Comparison of ENCODE assay signal across 13 cellular contexts in the genomic region with DNA sequence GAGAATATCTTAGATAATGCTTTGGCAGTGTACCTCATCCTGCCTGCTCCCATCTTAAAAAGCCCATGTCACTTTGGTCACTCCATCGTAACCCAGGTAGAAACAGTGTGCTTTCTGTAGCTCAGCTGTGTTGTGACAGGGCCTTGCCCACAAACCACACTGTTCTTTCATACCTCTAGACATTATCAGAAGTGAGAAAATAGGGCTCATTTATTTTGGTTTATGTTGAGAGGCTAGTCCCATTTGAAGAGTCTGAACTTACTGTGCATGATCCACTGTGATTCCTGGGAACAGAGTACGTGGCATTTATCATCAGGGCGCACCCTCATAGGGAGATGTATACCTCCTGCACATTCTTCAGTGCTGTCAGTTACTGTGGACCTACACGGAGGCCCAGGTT.
DNase-seq lines count a peak whose midpoint lies in the region; ATAC-seq and TF ChIP-seq lines count a peak whose summit lies in the region.
"Had no signal": no experiment of that assay in that cellular context is flagged by ENCODE, and none has a peak within 500 bp of the region (broad histone marks: within the 10 kb centered on the region; RNA-seq: fewer than 3 reads in every experiment).

No MANE protein-coding gene starts in this region.

- peaks cover 8% of the 10 kb centered on the region for H3K36me3 Mint-ChIP-seq in natural killer cell

- H3K4me3 Mint-ChIP-seq in natural killer cell = no peak overlapping the region
- H3K4me3 Mint-ChIP-seq: activated CD8-positive, alpha-beta T cell treated with anti-CD3 and anti-CD28 coated beads, Interleukin-2, amount 10 ng/mL, durations not matched to agents 7 days and 5 days; CD8-positive, alpha-beta memory T cell; IgD-negative memory B cell had no signal

- no peak for TF ChIP-seq CTCF in natural killer cell (IDR thresholded peaks at IDR 0.05)

- no peaks in the 10 kb centered on the region for H3K27me3 Mint-ChIP-seq in natural killer cell (ENCODE audit: low read depth in 2 of 2)
- H3K27me3 Mint-ChIP-seq: CD8-positive, alpha-beta memory T cell; IgD-negative memory B cell had no signal

- ATAC-seq in GM18870 (IDR thresholded peaks at IDR 0.05; ENCODE audit: unreplicated experiment) (peak; percentile 68), GM21723 (IDR thresholded peaks at IDR 0.05; ENCODE audit: unreplicated experiment) (peak; percentile 64), HG03139 (IDR thresholded peaks at IDR 0.05; ENCODE audit: unreplicated experiment) (peak; percentile 72), natural killer cell (peak; percentile 50 to 85 (median 58)), GM19328 (IDR thresholded peaks at IDR 0.05; ENCODE audit: unreplicated experiment) (no peak), left colon (no peak)
- ATAC-seq: activated CD8-positive, alpha-beta T cell treated with anti-CD3 and anti-CD28 coated beads, Interleukin-2, amount 10 ng/mL, durations not matched to agents 7 days and 5 days had no signal

- H3K27ac Mint-ChIP-seq in natural killer cell = peak overlapping the region; percentile 51 to 60
- H3K27ac Mint-ChIP-seq: activated CD8-positive, alpha-beta T cell treated with anti-CD3 and anti-CD28 coated beads, Interleukin-2, amount 10 ng/mL, durations not matched to agents 7 days and 5 days had no signal

- intact Hi-C loops in natural killer cell (cut with micrococcal nuclease) = no loop called here
- intact Hi-C loops in left colon (cut with DNase I, micrococcal nuclease) = no loop called here

- DNase-seq in natural killer cell (no peak), cerebellar nuclear complex (lab: John Stamatoyannopoulos, UW) (no peak), left colon (no peak), NCI-H2196 (lab: John Stamatoyannopoulos, UW; ENCODE audit: unreplicated experiment) (no peak)
- DNase-seq: activated CD8-positive, alpha-beta T cell treated with anti-CD3 and anti-CD28 coated beads, Interleukin-2, amount 10 ng/mL, durations not matched to agents 7 days and 5 days; CD8-positive, alpha-beta memory T cell; hippocampal formation; NCI-H345 had no signal

- no peaks in the 10 kb centered on the region for H3K9me3 Mint-ChIP-seq in natural killer cell
- H3K9me3 Mint-ChIP-seq: CD8-positive, alpha-beta memory T cell; IgD-negative memory B cell had no signal

- peaks cover 12 to 13% of the 10 kb centered on the region in 2 donors for H3K4me1 Mint-ChIP-seq in natural killer cell
- H3K4me1 Mint-ChIP-seq: CD8-positive, alpha-beta memory T cell had no signal

Comparison
In these comparisons a context has a peak if more than half of its experiments do, and no peak if none do; other contexts are left out.
1. ATAC-seq: peak in GM18870 (single experiment), GM21723 (single experiment), HG03139 (single experiment) and natural killer cell (3 of 3); none in GM19328 (single experiment) and left colon (single experiment).